16 cellular contexts compared by ENCODE assay signal in the genomic region with DNA sequence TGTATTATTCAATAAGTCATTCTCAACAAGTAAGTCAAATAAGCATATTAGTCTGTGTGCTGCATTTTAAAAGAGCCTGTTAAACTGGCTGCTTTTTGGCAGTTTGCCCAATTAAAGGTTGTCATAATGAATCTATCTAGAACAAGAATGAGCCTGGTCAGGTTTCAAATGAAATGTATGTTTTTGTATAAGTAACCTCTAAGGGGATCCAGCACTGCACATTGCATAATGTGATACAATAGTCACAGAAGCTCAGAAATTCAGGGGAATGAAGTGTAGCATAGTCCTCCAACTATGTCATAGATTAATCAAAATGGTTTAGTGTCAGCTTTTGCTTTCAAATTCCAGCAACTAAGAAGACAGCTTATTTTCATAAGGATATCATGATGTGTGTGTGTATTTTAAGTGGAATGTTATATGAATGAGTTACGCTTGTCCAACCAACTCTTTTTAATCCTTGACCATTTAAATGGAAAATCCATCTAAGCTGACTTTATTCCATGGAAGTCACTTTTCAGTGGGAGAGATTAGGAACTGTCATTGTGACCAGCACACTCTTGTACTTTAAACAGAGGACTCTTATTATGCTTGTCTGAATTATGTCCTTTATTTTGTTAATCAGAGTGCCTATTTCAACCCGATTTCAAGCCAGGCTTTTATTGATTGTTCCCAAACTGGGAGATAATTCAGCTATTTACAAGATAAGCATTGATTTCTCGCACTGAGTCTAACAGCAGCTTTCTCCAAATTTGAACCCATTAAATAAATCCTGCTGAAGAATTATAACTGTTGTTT.
DNase-seq lines count a peak whose midpoint lies in the region; ATAC-seq and TF ChIP-seq lines count a peak whose summit lies in the region.
"Had no signal": no experiment of that assay in that cellular context is flagged by ENCODE, and none has a peak within 500 bp of the region (broad histone marks: within the 10 kb centered on the region; RNA-seq: fewer than 3 reads in every experiment).

No MANE protein-coding gene starts in this region.

- H3K9me3 ChIP-seq in IMR-90 (ENCODE audit: control insufficient read depth, insufficient read depth, low read length) (no peaks in the 10 kb centered on the region), adipocyte (ENCODE audit: control insufficient read depth, low read length) (no peaks in the 10 kb centered on the region)
- H3K9me3 ChIP-seq: suprapubic skin had no signal

- no peak overlapping the region for H3K23ac ChIP-seq in IMR-90 (ENCODE audit: low read depth, low read length)

- H3K79me1 ChIP-seq in IMR-90 (ENCODE audit: low read depth in 1 of 2, low read length in 2 of 2) = no peaks in the 10 kb centered on the region

- WGBS in IMR-90 (ENCODE audit: extremely low coverage in 2 of 2, insufficient read length in 1 of 2), 2 experiments = no CpG with 5 or more reads among the region's 3 CpGs

- H3K27me3 ChIP-seq in IMR-90 (ENCODE audit: control insufficient read depth, insufficient read depth, low read length) (no peaks in the 10 kb centered on the region), adipocyte (replicated peaks; ENCODE audit: control insufficient read depth, insufficient read depth, low read length) (peaks cover 7% of the 10 kb centered on the region)
- H3K27me3 ChIP-seq: suprapubic skin had no signal

- intact Hi-C loops in IMR-90 (cut with micrococcal nuclease) = no loop called here

- no peak overlapping the region for H2AFZ ChIP-seq in IMR-90 (replicated peaks; ENCODE audit: low read length, poor library complexity)

- H3K9ac ChIP-seq in IMR-90 (ENCODE audit: low read depth, low read length) = no peak overlapping the region
- H3K9ac ChIP-seq in adipocyte (ENCODE audit: low read length) = no peak overlapping the region

- no peak overlapping the region for H2BK15ac ChIP-seq in IMR-90 (ENCODE audit: low read depth, low read length)

- no peaks in the 10 kb centered on the region for H4K20me1 ChIP-seq in IMR-90 (ENCODE audit: insufficient read depth, low read length)

- H4K5ac ChIP-seq in IMR-90 (ENCODE audit: low read depth, low read length) = no peak overlapping the region

- no peak overlapping the region for H2AK9ac ChIP-seq in IMR-90 (replicated peaks; ENCODE audit: low read depth, low read length, poor library complexity)

- CTCF ChIA-PET in IMR-90 (lab: Yijun Ruan, JAX) = interaction anchor here (1.2 kb wide), 1 partner anchor 23 kb away, joined by 4 read pairs; no protein-coding TSS in a partner anchor

- H3K9me1 ChIP-seq in IMR-90 (ENCODE audit: insufficient read depth, low read length) = no peaks in the 10 kb centered on the region

- in situ Hi-C loops in IMR-90 (cut with MboI; ENCODE audit: low sequenced_read_pairs) = loop anchor here (10.0 kb wide), 1 partner anchor 655 kb away; no protein-coding TSS in a partner anchor

- H2BK120ac ChIP-seq in IMR-90 (ENCODE audit: low read depth, low read length) = no peak overlapping the region

- H3K4me1 ChIP-seq in IMR-90 (ENCODE audit: control insufficient read depth, insufficient read depth, low read length) (no peaks in the 10 kb centered on the region), adipocyte (ENCODE audit: control insufficient read depth, insufficient read depth, low read length) (no peaks in the 10 kb centered on the region)
- H3K4me1 ChIP-seq: suprapubic skin had no signal

- no peak; the same call in none of the 2 replicates for ATAC-seq in IMR-90 (ENCODE audit: low read depth)
- ATAC-seq in left lobe of liver = peak; percentile 88
- ATAC-seq in HG02970 (IDR thresholded peaks at IDR 0.05; ENCODE audit: low FRiP score, unreplicated experiment) = no peak
- ATAC-seq: activated naive CD8-positive, alpha-beta T cell treated with anti-CD3 and anti-CD28 coated beads, Interleukin-2, amount 50 U/mL, for 24 hours; effector memory CD8-positive, alpha-beta T cell; naive thymus-derived CD4-positive, alpha-beta T cell had no signal

- dilution Hi-C loops in IMR-90 (cut with HindIII; ENCODE audit: low sequenced_read_pairs, unreplicated experiment) = no loop called here

- no peak overlapping the region for H4K8ac ChIP-seq in IMR-90 (ENCODE audit: low read depth in 2 of 2, low read length in 2 of 2)

- no peak overlapping the region for H3K27ac ChIP-seq in IMR-90 (ENCODE audit: insufficient read depth, low read length)
- H3K27ac ChIP-seq in coronary artery = no peak overlapping the region
- H3K27ac ChIP-seq: RWPE1, suprapubic skin had no signal

- peak; percentile 63 for DNase-seq in DMS153 (lab: John Stamatoyannopoulos, UW)
- DNase-seq in IMR-90 = peak; percentile 38
- peak; percentile 74 for DNase-seq in adipocyte (ENCODE audit: low read depth)
- no peak for DNase-seq in left lobe of liver (ENCODE audit: low spot score)
- no peak for DNase-seq in effector CD4-positive, alpha-beta T cell
- DNase-seq in coronary artery (ENCODE audit: low spot score) = no peak
- DNase-seq: activated CD4-positive, alpha-beta T cell treated with anti-CD3 and anti-CD28 coated beads for 48 hours; activated naive CD8-positive, alpha-beta T cell treated with anti-CD3 and anti-CD28 coated beads, Interleukin-2, amount 50 U/mL, for 24 hours; central memory CD4-positive, alpha-beta T cell; effector memory CD8-positive, alpha-beta T cell; HFFc6; naive thymus-derived CD4-positive, alpha-beta T cell; NCI-H1930 had no signal

- H3K4me3 ChIP-seq in IMR-90 (ENCODE audit: insufficient read depth, low read depth, low read length) (no peak overlapping the region), adipocyte (ENCODE audit: low read length) (no peak overlapping the region), coronary artery (no peak overlapping the region)
- H3K4me3 ChIP-seq: suprapubic skin had no signal

- POLR2A ChIA-PET in IMR-90 (lab: Charles Lee; ENCODE audit: unreplicated experiment) = no interaction called here

- no peaks in the 10 kb centered on the region for H3K36me3 ChIP-seq in IMR-90 (ENCODE audit: control insufficient read depth, insufficient read depth, low read length)
- no peaks in the 10 kb centered on the region for H3K36me3 ChIP-seq in adipocyte (ENCODE audit: control insufficient read depth, insufficient read depth, low read length, severe bottlenecking)
- H3K36me3 ChIP-seq: suprapubic skin had no signal

- no peak overlapping the region for H2BK20ac ChIP-seq in IMR-90 (ENCODE audit: low read depth, low read length)

- no peak overlapping the region for H3K14ac ChIP-seq in IMR-90 (replicated peaks; ENCODE audit: low read depth, low read length)

- no peak for TF ChIP-seq RAD21 in IMR-90 (IDR thresholded peaks at IDR 0.05; ENCODE audit: low read length)

- no peak overlapping the region for H4K91ac ChIP-seq in IMR-90 (ENCODE audit: insufficient read depth, low read depth, low read length)

- H3K18ac ChIP-seq in IMR-90 (ENCODE audit: low read depth, low read length) = no peak overlapping the region

- BruUV-seq in IMR-90 (replicated peaks; lab: Mats Ljungman, UMichigan) = no TSS peak

- TF ChIP-seq CTCF in IMR-90 (conservative IDR thresholded peaks at IDR 0.05; ENCODE audit: low read depth, low read length) (no peak), coronary artery (IDR thresholded peaks at IDR 0.05) (no peak)

- no peak overlapping the region for H3K56ac ChIP-seq in IMR-90 (ENCODE audit: extremely low read depth, insufficient read depth, low read length)

- H3K4me2 ChIP-seq in IMR-90 (ENCODE audit: low read depth, low read length) = no peak overlapping the region

- no peak overlapping the region for H2AK5ac ChIP-seq in IMR-90 (ENCODE audit: low read depth, low read length)

- no peak overlapping the region for H2BK5ac ChIP-seq in IMR-90 (ENCODE audit: low read depth, low read length, poor library complexity, severe bottlenecking)

- no peak overlapping the region for H3K4ac ChIP-seq in IMR-90 (ENCODE audit: low read depth, low read length)

- TF ChIP-seq POLR2A in IMR-90 (IDR thresholded peaks at IDR 0.05; ENCODE audit: low read depth, low read length) = no peak

TF ChIP-seq in IMR-90, 13 proteins besides CTCF, POLR2A, EP300 and RAD21:
- 0 out of 2 replicates have a peak, but pooled peaks have one; percentile 26 for TF ChIP-seq CEBPB (IDR thresholded peaks at IDR 0.05; ENCODE audit: low read depth, low read length)
- TF ChIP-seq MAFK (IDR thresholded peaks at IDR 0.05; ENCODE audit: low read depth, low read length) = no peak

Comparison
In these comparisons a context has a peak if more than half of its experiments do, and no peak if none do; other contexts are left out.
1. DNase-seq: peak in DMS153 (single experiment), IMR-90 (single experiment) and adipocyte (single experiment); none in left lobe of liver (single experiment), effector CD4-positive, alpha-beta T cell (single experiment) and coronary artery (single experiment).